ENCODE assay signal across 24 cellular contexts in the genomic region with DNA sequence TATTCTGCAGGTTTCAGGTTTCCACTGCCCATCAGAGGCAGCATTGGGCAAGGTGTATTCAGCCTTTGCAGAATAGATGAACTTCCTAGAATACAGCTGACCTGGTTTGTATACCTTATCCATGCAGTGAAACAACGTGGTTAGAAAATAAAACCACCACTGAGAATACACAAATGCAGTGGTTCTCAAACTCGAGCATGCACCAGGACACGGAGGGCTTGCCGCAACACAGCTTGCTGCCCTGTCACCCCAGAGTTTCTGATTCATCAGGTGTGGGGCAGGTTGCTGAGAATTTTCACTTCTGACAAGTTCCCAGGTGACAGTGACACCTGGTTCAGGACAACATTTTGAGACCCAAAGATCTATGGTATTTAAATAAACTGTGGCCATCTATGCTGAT. TPM values are rescaled to one million over a fixed set of nuclear protein-coding genes. Genes with fewer than 3 reads are reported as not detected.
A peak's percentile ranks its signal among the peaks of the same experiment; 100 is the strongest.
DNase-seq lines count a peak whose midpoint lies in the region; ATAC-seq and TF ChIP-seq lines count a peak whose summit lies in the region.
"Had no signal": no experiment of that assay in that cellular context is flagged by ENCODE, and none has a peak within 500 bp of the region (broad histone marks: within the 10 kb centered on the region; RNA-seq: fewer than 3 reads in every experiment).

No MANE protein-coding gene starts in this region.

- TF ChIP-seq CTCF in MM.1S (IDR thresholded peaks at IDR 0.05; ENCODE audit: low read length) (peak; percentile 37), transverse colon (IDR thresholded peaks at IDR 0.05) (no peak), foreskin fibroblast (IDR thresholded peaks at IDR 0.05; ENCODE audit: low read depth, low read length) (no peak)

- no peaks in the 10 kb centered on the region for H4K20me1 ChIP-seq in MM.1S (ENCODE audit: insufficient read depth, low read length)

- H3K9me2 ChIP-seq in MM.1S (replicated peaks; ENCODE audit: insufficient read depth, low read length), result no peaks in the 10 kb centered on the region

- in situ Hi-C loops in transverse colon (cut with MboI; ENCODE audit: low pct_ligation_motif_present in 1 of 4, low pct_unique_long_range_greater_than_20kb in 1 of 4, low sequenced_read_pairs in 3 of 4), result no loop called here

- H3K27ac ChIP-seq in MM.1S (ENCODE audit: low read length) (peak overlapping the region; percentile 32; the same call in 1 of the 2 replicates), transverse colon (no peak overlapping the region)
- H3K27ac ChIP-seq: KMS-11, RWPE1, SK-N-MC had no signal

- intact Hi-C loops in transverse colon (cut with DNase I; ENCODE audit: low total_unique reads), result no loop called here

- H3K9ac ChIP-seq in MM.1S (ENCODE audit: low read length), result no peak overlapping the region
- H3K9ac ChIP-seq: KMS-11 had no signal

- TF ChIP-seq POLR2A in transverse colon (IDR thresholded peaks at IDR 0.05), result no peak

- DNase-seq in MM.1S (peak; percentile 89), transverse colon (peak; percentile 41), foreskin fibroblast (no peak), Kasumi-1 (lab: John Stamatoyannopoulos, UW) (no peak), NCI-H524 (lab: John Stamatoyannopoulos, UW) (no peak)
- DNase-seq: CD4-positive, CD25-positive, alpha-beta regulatory T cell; EL; GF-D8; IMR-90; MV-4-11; NCI-H1105 treated with DMSO at 0.1 percent for 48 hours; NCI-H2029 treated with DMSO at 0.1 percent for 48 hours; NCI-H2171; NCI-H345; NCI-H524 treated with DMSO at 0.1 percent for 48 hours; NCI-H82; PC-3; SHP77 treated with DMSO at 0.1 percent for 48 hours had no signal

- 40 to 62% methylated on average over 2 to 4 of the region's 4 CpGs for WGBS in transverse colon (ENCODE audit: low coverage in 1 of 2), 2 donors

- H3K4me2 ChIP-seq in MM.1S (ENCODE audit: low read depth, low read length), result peak overlapping the region; percentile 46
- H3K4me2 ChIP-seq: KMS-11 had no signal

- TF ChIP-seq EP300 in transverse colon (IDR thresholded peaks at IDR 0.05; ENCODE audit: low read depth), result no peak

- ATAC-seq in GM18867 (IDR thresholded peaks at IDR 0.05; ENCODE audit: unreplicated experiment) (peak; percentile 62), HG02623 (IDR thresholded peaks at IDR 0.05; ENCODE audit: unreplicated experiment) (peak; percentile 48)
- ATAC-seq: PC-3 had no signal

- no peak overlapping the region for H3K4me3 ChIP-seq in MM.1S (ENCODE audit: low read length)
- no peak overlapping the region for H3K4me3 ChIP-seq in transverse colon
- H3K4me3 ChIP-seq in foreskin fibroblast (ENCODE audit: low read depth in 1 of 2, low read length in 2 of 2), result no peak overlapping the region
- H3K4me3 ChIP-seq: HAP-1, SK-N-MC had no signal

- H3K4me1 ChIP-seq in MM.1S (ENCODE audit: low read length), result peaks cover 34% of the 10 kb centered on the region
- H3K4me1 ChIP-seq in transverse colon, result no peaks in the 10 kb centered on the region
- H3K4me1 ChIP-seq: HAP-1 had no signal

- H3K36me3 ChIP-seq in MM.1S (replicated peaks; ENCODE audit: insufficient read depth, low read length), result no peaks in the 10 kb centered on the region
- H3K36me3 ChIP-seq in transverse colon, result no peaks in the 10 kb centered on the region
- H3K36me3 ChIP-seq: HAP-1 had no signal

- H2AFZ ChIP-seq in MM.1S (ENCODE audit: low read length), result no peak overlapping the region

- no peaks in the 10 kb centered on the region for H3K79me2 ChIP-seq in MM.1S (ENCODE audit: low read length)

- H3K9me3 ChIP-seq in MM.1S (replicated peaks; ENCODE audit: insufficient read depth, low read length) (no peaks in the 10 kb centered on the region), transverse colon (no peaks in the 10 kb centered on the region)
- H3K9me3 ChIP-seq: HAP-1 had no signal

- H3K27me3 ChIP-seq in MM.1S (replicated peaks; ENCODE audit: insufficient read depth, low read length) (no peaks in the 10 kb centered on the region), transverse colon (no peaks in the 10 kb centered on the region)

- H3F3A ChIP-seq in MM.1S (ENCODE audit: insufficient read depth, low read length), result peaks cover 29% of the 10 kb centered on the region

RNA-seq across cellular contexts. Expression of gene C1D, which starts 23.4 kb away (rescaled TPM):
- total RNA-seq in transverse colon, result 10 to 100 TPM in 3 of 4 donors, 1 to 10 TPM in 1; 2.2 to 71.8 (median 30.5) TPM

Comparison
In these comparisons a context has a peak if more than half of its experiments do, and no peak if none do; other contexts are left out.
1. DNase-seq: peak in MM.1S (single experiment) and transverse colon (single experiment); none in foreskin fibroblast (0 of 2), Kasumi-1 (0 of 2) and NCI-H524 (0 of 2).